24 cellular contexts compared by ENCODE assay signal in genomic region chr5:67043789-67044511, GRCh38.
"Had no signal": no experiment of that assay in that cellular context is flagged by ENCODE, and none has a peak within 500 bp of the region (broad histone marks: within the 10 kb centered on the region; RNA-seq: fewer than 3 reads in every experiment).

No MANE protein-coding gene starts in this region.

- H3K27me3 ChIP-seq: ascending aorta, body of pancreas, MG63, SJCRH30 had no signal

- H3K4me2 ChIP-seq: SK-N-SH had no signal

- ATAC-seq: activated CD4-positive, alpha-beta T cell treated with anti-CD3 and anti-CD28 coated beads for 36 hours; activated T-cell treated with anti-CD3 and anti-CD28 coated beads, Interleukin-2, amount 50 U/mL, for 72 hours; body of pancreas had no signal

- H3K27ac ChIP-seq: ascending aorta, body of pancreas, SJCRH30, WERI-Rb-1 had no signal

- DNase-seq: activated CD4-positive, alpha-beta memory T cell treated with anti-CD3 and anti-CD28 coated beads, Interleukin-2, amount 10 ng/mL, durations not matched to agents 7 days and 5 days; activated CD4-positive, alpha-beta T cell treated with anti-CD3 and anti-CD28 coated beads for 36 hours; activated CD4-positive, alpha-beta T cell treated with anti-CD3 and anti-CD28 coated beads, Interleukin-2, amount 50 U/mL, for 1 hour; activated gamma-delta T cell treated with Interleukin-2 at 50 U/mL for 16 hours; activated naive CD4-positive, alpha-beta T cell treated with anti-CD3 and anti-CD28 coated beads, Interleukin-2, amount 10 ng/mL, durations not matched to agents 7 days and 5 days; activated naive CD8-positive, alpha-beta T cell treated with anti-CD3 and anti-CD28 coated beads for 36 hours; activated T-cell treated with anti-CD3 and anti-CD28 coated beads, Interleukin-2, amount 50 U/mL, for 72 hours; body of pancreas; MG63; MV-4-11; NCI-H1092 treated with DMSO at 0.1 percent for 48 hours; NCI-H1417 treated with DMSO at 0.1 percent for 48 hours; NCI-H1694; NCI-H2029; NCI-H2107; NCI-H2171 treated with DMSO at 0.1 percent for 48 hours; NCI-H345; NCI-H510A; NCI-H526 treated with DMSO at 0.1 percent for 48 hours; SJCRH30; SK-N-SH; T-helper 1 cell; WERI-Rb-1 had no signal

- H3K9me3 ChIP-seq: ascending aorta, body of pancreas, MG63, SJCRH30, SK-N-SH had no signal

- H3K4me3 ChIP-seq: ascending aorta, body of pancreas, MG63, SJCRH30 had no signal

- H3K9ac ChIP-seq: SK-N-SH had no signal

- H3K36me3 ChIP-seq: ascending aorta, MG63, SJCRH30, WERI-Rb-1 had no signal
